In genomic region chr1:56577859-56578663, GRCh38 we compare ENCODE assay signal across 7 cellular contexts. TPM values are rescaled to one million over a fixed set of nuclear protein-coding genes. Genes with fewer than 3 reads are reported as not detected.
A peak's percentile ranks its signal among the peaks of the same experiment; 100 is the strongest.
DNase-seq lines count a peak whose midpoint lies in the region; ATAC-seq and TF ChIP-seq lines count a peak whose summit lies in the region.

No MANE protein-coding gene starts in this region.

- H3K4me3 ChIP-seq in duodenal mucosa (ENCODE audit: low read depth in 1 of 2, low read length in 2 of 2) (peak overlapping the region; percentile 84 to 96), lung (peak overlapping the region; percentile 90), thymus (ENCODE audit: low read length) (peak overlapping the region; percentile 91)
- H3K4me3 ChIP-seq in effector memory CD4-positive, alpha-beta T cell (ENCODE audit: insufficient read depth, low read depth, low read length, poor library complexity, severe bottlenecking), result no peak overlapping the region

- no peaks in the 10 kb centered on the region for H3K27me3 ChIP-seq in duodenal mucosa (ENCODE audit: control insufficient read depth in 1 of 2, insufficient read depth in 2 of 2, low read length in 2 of 2)
- H3K27me3 ChIP-seq in lung (ENCODE audit: control insufficient read depth, insufficient read depth), result no peaks in the 10 kb centered on the region
- H3K27me3 ChIP-seq in thymus (ENCODE audit: control insufficient read depth, insufficient read depth), result no peaks in the 10 kb centered on the region
- H3K27me3 ChIP-seq in effector memory CD4-positive, alpha-beta T cell (replicated peaks; ENCODE audit: control insufficient read depth, insufficient read depth, low read length, poor library complexity, severe bottlenecking), result peaks cover 10% of the 10 kb centered on the region

- H3K9ac ChIP-seq in duodenal mucosa (ENCODE audit: low read depth in 1 of 2, low read length in 2 of 2), result peak overlapping the region; percentile 70 to 79

- H3K36me3 ChIP-seq in duodenal mucosa (ENCODE audit: control insufficient read depth in 1 of 2, insufficient read depth in 2 of 2, low read length in 2 of 2) (no peaks in the 10 kb centered on the region), lung (ENCODE audit: control insufficient read depth in 2 of 2, insufficient read depth in 2 of 2, low read length in 2 of 2) (no peaks in the 10 kb centered on the region), thymus (ENCODE audit: control insufficient read depth, insufficient read depth) (no peaks in the 10 kb centered on the region)
- H3K36me3 ChIP-seq in effector memory CD4-positive, alpha-beta T cell (ENCODE audit: control insufficient read depth, insufficient read depth, low read length), result no peaks in the 10 kb centered on the region

- DNase-seq in EH (ENCODE audit: low read depth), result peak; percentile 70
- DNase-seq in RKO (ENCODE audit: low spot score), result peak; percentile 50
- peak; percentile 62 for DNase-seq in lung (ENCODE audit: low spot score)
- no peak for DNase-seq in effector memory CD4-positive, alpha-beta T cell

- TF ChIP-seq CTCF in lung (IDR thresholded peaks at IDR 0.05; ENCODE audit: control extremely low read depth, extremely low read depth), result no peak

- ATAC-seq in HG03354 (IDR thresholded peaks at IDR 0.05; ENCODE audit: poor library complexity, severe bottlenecking, unreplicated experiment), result peak; percentile 14
- ATAC-seq in lung (ENCODE audit: insufficient read depth, low FRiP score), result peak; percentile 35

- H3K4me1 ChIP-seq in duodenal mucosa (ENCODE audit: control insufficient read depth in 1 of 2, insufficient read depth in 2 of 2, low read length in 2 of 2) (peaks cover 10 to 19% of the 10 kb centered on the region in 2 donors), lung (ENCODE audit: control insufficient read depth in 2 of 2, insufficient read depth in 2 of 2, low read length in 2 of 2) (peaks cover 2 to 7% of the 10 kb centered on the region in 2 donors), thymus (ENCODE audit: control insufficient read depth, insufficient read depth, low read length) (peaks cover 6% of the 10 kb centered on the region)
- no peaks in the 10 kb centered on the region for H3K4me1 ChIP-seq in effector memory CD4-positive, alpha-beta T cell (ENCODE audit: control insufficient read depth, insufficient read depth, low read length, poor library complexity, severe bottlenecking)

- H3K9me3 ChIP-seq in duodenal mucosa (ENCODE audit: control insufficient read depth in 1 of 2, low read length in 2 of 2) (no peaks in the 10 kb centered on the region), lung (ENCODE audit: control insufficient read depth in 2 of 2, insufficient read depth in 1 of 2, low read length in 1 of 2) (peaks cover 0 to 2% of the 10 kb centered on the region in 2 donors), thymus (ENCODE audit: control insufficient read depth) (no peaks in the 10 kb centered on the region)
- H3K9me3 ChIP-seq in effector memory CD4-positive, alpha-beta T cell (ENCODE audit: control insufficient read depth, low read length), result no peaks in the 10 kb centered on the region

- WGBS in lung, 2 donors, result 6 to 9% methylated on average over 40 of the region's 40 CpGs
- WGBS in thymus, result 16% methylated on average over 40 of the region's 40 CpGs

- H3K27ac ChIP-seq in duodenal mucosa (ENCODE audit: low read depth, low read length), result peak overlapping the region; percentile 89
- peak overlapping the region; percentile 97 to 98 for H3K27ac ChIP-seq in lung (ENCODE audit: low read depth in 1 of 2, low read length in 1 of 2)
- H3K27ac ChIP-seq in thymus (ENCODE audit: low read depth), result peak overlapping the region; percentile 44
- no peak overlapping the region for H3K27ac ChIP-seq in effector memory CD4-positive, alpha-beta T cell (ENCODE audit: insufficient read depth, low read length, poor library complexity, severe bottlenecking)

RNA-seq across cellular contexts. Expression of gene PLPP3, which starts 1.3 kb away (rescaled TPM):
- total RNA-seq in lung, result 100 to 1,000 TPM; 114 to 121 TPM
- polyA plus RNA-seq in lung, result 100 to 1,000 TPM in 1 of 2 donors, 1 to 10 TPM in 1; 8.6 to 110 TPM
- 31.3 TPM for polyA plus RNA-seq in thymus

Comparison
In these comparisons a context has a peak if more than half of its experiments do, and no peak if none do; other contexts are left out.
1. DNase-seq: peak in EH (single experiment), RKO (single experiment) and lung (single experiment); none in effector memory CD4-positive, alpha-beta T cell (0 of 3).